Comparison of ENCODE assay signal across 16 cellular contexts in the genomic region with DNA sequence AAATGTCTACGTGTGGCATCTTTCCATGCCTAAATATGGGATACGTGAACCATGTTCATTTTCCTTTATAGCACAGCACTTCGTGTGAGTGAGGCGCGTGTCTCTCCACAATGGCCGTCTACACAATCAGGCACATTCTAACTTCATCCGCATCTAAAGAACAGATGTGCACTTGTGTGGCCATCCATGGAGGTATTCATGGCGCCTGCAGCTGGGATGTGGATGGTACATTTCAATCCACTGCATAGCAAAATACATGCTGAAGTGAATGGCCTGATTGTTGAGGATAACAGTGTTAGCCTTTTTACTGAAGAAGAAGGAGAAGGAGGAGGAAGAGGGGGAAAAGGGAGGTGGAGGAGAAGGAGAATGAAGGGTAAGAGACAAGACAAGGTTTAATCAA.
"Had no signal": no experiment of that assay in that cellular context is flagged by ENCODE, and none has a peak within 500 bp of the region (broad histone marks: within the 10 kb centered on the region; RNA-seq: fewer than 3 reads in every experiment).

No MANE protein-coding gene starts in this region.

- DNase-seq: activated CD4-positive, alpha-beta memory T cell treated with anti-CD3 and anti-CD28 coated beads, Interleukin-2, amount 10 ng/mL, durations not matched to agents 7 days and 5 days; activated CD4-positive, alpha-beta T cell treated with anti-CD3 and anti-CD28 coated beads for 1 hour; activated CD8-positive, alpha-beta memory T cell treated with anti-CD3 and anti-CD28 coated beads, Interleukin-2, amount 50 U/mL, for 4 hours; activated naive CD4-positive, alpha-beta T cell treated with anti-CD3 and anti-CD28 coated beads, Interleukin-2, amount 50 U/mL, for 16 hours; adrenal gland; brain microvascular endothelial cell; cerebellar nuclear complex; esophagus squamous epithelium; foreskin keratinocyte; left cardiac atrium; lower lobe of right lung; naive thymus-derived CD4-positive, alpha-beta T cell; SJCRH30; stimulated activated CD4-positive, alpha-beta T cell treated with anti-CD3 and anti-CD28 coated beads, Interleukin-2, amount 100 ng/mL, for 48 hours; stimulated activated naive CD8-positive, alpha-beta T cell treated with anti-CD3 and anti-CD28 coated beads, Interleukin-15, Interleukin-2, amounts not matched to agents 100 U/mL and 50 U/mL, for 24 hours; T-helper 9 cell had no signal

- ATAC-seq: foreskin keratinocyte; left cardiac atrium; lower lobe of right lung; naive thymus-derived CD4-positive, alpha-beta T cell; stimulated activated naive CD8-positive, alpha-beta T cell treated with anti-CD3 and anti-CD28 coated beads, Interleukin-15, Interleukin-2, amounts not matched to agents 100 U/mL and 50 U/mL, for 24 hours had no signal
